10 cellular contexts compared by ENCODE assay signal in genomic region chr2:96407919-96408550, GRCh38.
DNase-seq lines count a peak whose midpoint lies in the region; ATAC-seq and TF ChIP-seq lines count a peak whose summit lies in the region.
"Had no signal": no experiment of that assay in that cellular context is flagged by ENCODE, and none has a peak within 500 bp of the region (broad histone marks: within the 10 kb centered on the region; RNA-seq: fewer than 3 reads in every experiment).

No MANE protein-coding gene starts in this region.

- CTCF ChIA-PET in PC-3 (lab: Charles Lee), result interaction anchor here (0.5 to 3.0 kb wide), 2 partner anchors 27 to 101 kb away, joined by 4 to 38 read pairs; no protein-coding TSS in a partner anchor

- no peak for TF ChIP-seq POLR2A in prostate gland (IDR thresholded peaks at IDR 0.05)

- H3K9me3 ChIP-seq in PC-3 (ENCODE audit: low read length), result no peaks in the 10 kb centered on the region
- no peaks in the 10 kb centered on the region for H3K9me3 ChIP-seq in endodermal cell (ENCODE audit: control insufficient read depth, low read length)
- no peaks in the 10 kb centered on the region for H3K9me3 ChIP-seq in prostate gland

- DNase-seq in T-helper 2 cell treated with Interferon-gamma antibody and Interleukin-4, amounts not matched to agents 5 μg/mL and 100 μg/mL, for 36 hours (ENCODE audit: low spot score), result no peak
- DNase-seq in T-helper 2 cell, result no peak
- DNase-seq in PC-3, result peak; percentile 63
- DNase-seq in endodermal cell, result no peak
- DNase-seq in prostate gland (ENCODE audit: low spot score), result no peak
- DNase-seq in effector CD8-positive, alpha-beta T cell (lab: John Stamatoyannopoulos, UW), result no peak
- no peak for DNase-seq in iPS-NIHi11 (ENCODE audit: low spot score)
- DNase-seq: DMS79 had no signal

- H3K4me3 Mint-ChIP-seq in T-helper 2 cell treated with Interferon-gamma antibody and Interleukin-4, amounts not matched to agents 5 μg/mL and 100 μg/mL, for 36 hours, result no peak overlapping the region
- H3K4me3 Mint-ChIP-seq in endodermal cell, result no peak overlapping the region
- H3K4me3 Mint-ChIP-seq: stimulated activated naive B cell treated with anti-CD40 and anti-IgM and Interleukin-4, amounts not matched to agents 10 μg/mL and 1 μg/mL and 100 μg/mL, for 72 hours had no signal

- H3K79me2 ChIP-seq in PC-3 (ENCODE audit: low read length), result no peaks in the 10 kb centered on the region

- peak overlapping the region; percentile 8 for H2AFZ ChIP-seq in PC-3 (ENCODE audit: low read length)

- H3K4me1 Mint-ChIP-seq in T-helper 2 cell treated with Interferon-gamma antibody and Interleukin-4, amounts not matched to agents 5 μg/mL and 100 μg/mL, for 36 hours (ENCODE audit: low read depth), result peaks cover 11% of the 10 kb centered on the region
- H3K4me1 Mint-ChIP-seq in endodermal cell, result peaks cover 21% of the 10 kb centered on the region

- no peaks in the 10 kb centered on the region for H3K9me2 ChIP-seq in PC-3 (replicated peaks; ENCODE audit: low read length)

- BruUV-seq in PC-3 (replicated peaks; lab: Mats Ljungman, UMichigan), result no TSS peak

- no peaks in the 10 kb centered on the region for H4K20me1 ChIP-seq in PC-3 (ENCODE audit: low read length)

- H3K27ac ChIP-seq in PC-3 (ENCODE audit: low read length), result peak overlapping the region; percentile 80
- H3K27ac ChIP-seq in endodermal cell (ENCODE audit: low read depth, low read length), result peak overlapping the region; percentile 89
- H3K27ac ChIP-seq in prostate gland, result peak overlapping the region; percentile 30 to 33

- peaks cover 3% of the 10 kb centered on the region for H3K27me3 Mint-ChIP-seq in T-helper 2 cell treated with Interferon-gamma antibody and Interleukin-4, amounts not matched to agents 5 μg/mL and 100 μg/mL, for 36 hours (ENCODE audit: low read depth)
- peaks cover 3% of the 10 kb centered on the region for H3K27me3 Mint-ChIP-seq in endodermal cell (ENCODE audit: insufficient read depth)
- H3K27me3 Mint-ChIP-seq: stimulated activated naive B cell treated with anti-CD40 and anti-IgM and Interleukin-4, amounts not matched to agents 10 μg/mL and 1 μg/mL and 100 μg/mL, for 72 hours had no signal

- H3K36me3 ChIP-seq in PC-3 (ENCODE audit: low read depth, low read length) (no peaks in the 10 kb centered on the region), endodermal cell (ENCODE audit: control insufficient read depth, insufficient read depth, low read length) (no peaks in the 10 kb centered on the region), prostate gland (no peaks in the 10 kb centered on the region)

- no peak for TF ChIP-seq CTCF in PC-3 (conservative IDR thresholded peaks at IDR 0.05; ENCODE audit: low read depth, low read length)
- TF ChIP-seq CTCF in endodermal cell (conservative IDR thresholded peaks at IDR 0.05), result no peak
- no peak for TF ChIP-seq CTCF in prostate gland (IDR thresholded peaks at IDR 0.05)

- H3K4me2 ChIP-seq in PC-3 (ENCODE audit: low read length), result peak overlapping the region; percentile 50

- H3K9me3 Mint-ChIP-seq in T-helper 2 cell treated with Interferon-gamma antibody and Interleukin-4, amounts not matched to agents 5 μg/mL and 100 μg/mL, for 36 hours, result no peaks in the 10 kb centered on the region
- no peaks in the 10 kb centered on the region for H3K9me3 Mint-ChIP-seq in endodermal cell
- H3K9me3 Mint-ChIP-seq: stimulated activated naive B cell treated with anti-CD40 and anti-IgM and Interleukin-4, amounts not matched to agents 10 μg/mL and 1 μg/mL and 100 μg/mL, for 72 hours had no signal

- intact Hi-C loops in PC-3 (cut with micrococcal nuclease) (no loop called here), prostate gland (cut with DNase I) (no loop called here)

- H3F3A ChIP-seq in PC-3 (ENCODE audit: low read length, unreplicated experiment), result no peaks in the 10 kb centered on the region

- H3K9ac ChIP-seq in PC-3 (ENCODE audit: low read length) (peak overlapping the region; percentile 38; the same call in 1 of the 2 replicates), endodermal cell (ENCODE audit: extremely low read depth, low read length, poor library complexity, severe bottlenecking) (no peak overlapping the region)

- H3K27ac Mint-ChIP-seq in T-helper 2 cell treated with Interferon-gamma antibody and Interleukin-4, amounts not matched to agents 5 μg/mL and 100 μg/mL, for 36 hours, result peak overlapping the region; percentile 64
- no peak overlapping the region for H3K27ac Mint-ChIP-seq in endodermal cell
- H3K27ac Mint-ChIP-seq: stimulated activated naive B cell treated with anti-CD40 and anti-IgM and Interleukin-4, amounts not matched to agents 10 μg/mL and 1 μg/mL and 100 μg/mL, for 72 hours had no signal

- POLR2A ChIA-PET in PC-3 (lab: Charles Lee; ENCODE audit: unreplicated experiment), result no interaction called here

- no peaks in the 10 kb centered on the region for H3K36me3 Mint-ChIP-seq in T-helper 2 cell treated with Interferon-gamma antibody and Interleukin-4, amounts not matched to agents 5 μg/mL and 100 μg/mL, for 36 hours (ENCODE audit: low read depth)
- no peaks in the 10 kb centered on the region for H3K36me3 Mint-ChIP-seq in endodermal cell (ENCODE audit: low read depth)
- H3K36me3 Mint-ChIP-seq: stimulated activated naive B cell treated with anti-CD40 and anti-IgM and Interleukin-4, amounts not matched to agents 10 μg/mL and 1 μg/mL and 100 μg/mL, for 72 hours had no signal

- H3K27me3 ChIP-seq in PC-3 (ENCODE audit: low read length) (no peaks in the 10 kb centered on the region), endodermal cell (ENCODE audit: control insufficient read depth, insufficient read depth, low read length, poor library complexity, severe bottlenecking) (no peaks in the 10 kb centered on the region), prostate gland (replicated peaks; ENCODE audit: insufficient read depth) (no peaks in the 10 kb centered on the region)

- WGBS in endodermal cell (ENCODE audit: insufficient coverage in 1 of 2, insufficient read length in 1 of 2), 2 experiments, result 91 to 95% methylated on average over 11 to 12 of the region's 12 CpGs
- WGBS in prostate gland, result 52% methylated on average over 12 of the region's 12 CpGs

- H3K4me3 ChIP-seq in PC-3 (ENCODE audit: low read length) (no peak overlapping the region), endodermal cell (ENCODE audit: low read length) (no peak overlapping the region), prostate gland (no peak overlapping the region)

- no peak for ATAC-seq in PC-3
- no peak for ATAC-seq in GM18867 (IDR thresholded peaks at IDR 0.05; ENCODE audit: unreplicated experiment)

- H3K4me1 ChIP-seq in PC-3 (ENCODE audit: insufficient read depth, low read length) (peaks cover 59% of the 10 kb centered on the region), endodermal cell (ENCODE audit: control insufficient read depth, insufficient read depth, low read length) (peaks cover 4% of the 10 kb centered on the region), prostate gland (replicated peaks) (no peaks in the 10 kb centered on the region)

Comparison
In these comparisons a context has a peak if more than half of its experiments do, and no peak if none do; other contexts are left out.
1. H3K27ac ChIP-seq: peak in every context shown above with its lines; median percentile 89 in endodermal cell; 80 in PC-3; 32 in prostate gland.